8 cellular contexts compared by ENCODE assay signal in the genomic region with DNA sequence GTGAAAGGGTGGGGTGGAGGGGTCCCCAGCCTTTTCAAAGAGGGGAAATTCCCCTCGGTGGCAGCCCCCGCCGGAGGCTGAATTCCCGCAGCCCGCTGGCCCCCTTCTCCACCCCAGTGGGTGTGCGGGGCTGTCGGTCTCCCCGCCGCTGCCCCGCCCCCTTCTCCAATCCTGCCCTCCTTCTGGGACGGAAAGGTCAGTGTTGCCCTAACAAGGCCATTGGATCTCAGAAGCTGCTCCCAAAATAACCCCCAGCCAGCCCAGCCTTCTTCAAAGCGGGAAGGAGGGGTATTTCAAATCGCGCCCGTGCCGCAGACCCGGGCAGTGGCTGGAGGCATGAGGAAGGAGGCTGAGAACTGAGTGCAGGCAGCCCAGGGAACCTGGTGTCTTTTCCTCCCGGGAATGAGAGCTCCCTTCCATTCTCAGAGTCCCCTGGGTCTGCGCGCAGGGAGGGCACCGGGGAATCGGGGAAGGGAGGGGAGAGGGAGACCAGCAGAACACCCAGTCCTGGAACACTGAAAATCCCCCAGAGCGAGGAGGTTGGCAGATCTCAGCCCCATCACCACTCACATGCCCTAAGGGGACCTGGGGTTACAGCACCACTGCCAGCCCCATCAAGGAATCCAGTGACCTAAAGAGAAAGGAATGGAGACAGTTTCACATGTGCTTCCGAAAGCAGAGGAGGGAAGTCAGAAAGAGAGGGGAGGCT. TPM values are rescaled to one million over a fixed set of nuclear protein-coding genes. Genes with fewer than 3 reads are reported as not detected.
A peak's percentile ranks its signal among the peaks of the same experiment; 100 is the strongest.
DNase-seq lines count a peak whose midpoint lies in the region; ATAC-seq and TF ChIP-seq lines count a peak whose summit lies in the region.

A gene (minus strand): TSS at position 135 of the 709 bp plus-strand sequence. CDS start 483 bp downstream, outside the sequence.

- peaks cover 55 to 71% (median 66%) of the 10 kb centered on the region in 5 donors for H3K27me3 Mint-ChIP-seq in naive thymus-derived CD4-positive, alpha-beta T cell

- H3K4me3 Mint-ChIP-seq in naive thymus-derived CD4-positive, alpha-beta T cell, result peak within 1 kb of the TSS in 9 of 10 donors; percentile 38 to 75 (median 47)

- no peak within 1 kb of the TSS for H3K27ac Mint-ChIP-seq in naive thymus-derived CD4-positive, alpha-beta T cell

- 1 to 5% methylated on average over 10 to 12 of the region's 24 CpGs for WGBS in esophagus squamous epithelium, 2 donors

- TF ChIP-seq CTCF in esophagus squamous epithelium (IDR thresholded peaks at IDR 0.05), result no peak

- intact Hi-C loops in esophagus squamous epithelium (cut with DNase I), result no loop called here
- intact Hi-C loops in naive thymus-derived CD4-positive, alpha-beta T cell (cut with micrococcal nuclease), result no loop called here

- peak in 2 of 4 donors; percentile 40 to 45 for TF ChIP-seq POLR2A in esophagus squamous epithelium (IDR thresholded peaks at IDR 0.05)

- CTCF ChIA-PET in naive thymus-derived CD4-positive, alpha-beta T cell (lab: Charles Lee), result interaction anchor here (0.6 to 4.5 kb wide), 2 partner anchors 62 to 70 kb away, joined by 3 to 60 read pairs; no protein-coding TSS in a partner anchor

- peaks cover 0 to 31% (median 0%) of the 10 kb centered on the region in 4 donors for H3K27me3 ChIP-seq in esophagus squamous epithelium
- H3K27me3 ChIP-seq in naive thymus-derived CD4-positive, alpha-beta T cell (ENCODE audit: control insufficient read depth in 2 of 2, insufficient read depth in 2 of 2, low read length in 2 of 2), result peaks cover 0 to 12% of the 10 kb centered on the region in 2 donors

- no peak for ATAC-seq in naive thymus-derived CD4-positive, alpha-beta T cell
- ATAC-seq in HG03139 (IDR thresholded peaks at IDR 0.05; ENCODE audit: unreplicated experiment), result no peak

- H3K4me1 ChIP-seq in esophagus squamous epithelium, result peaks cover 13 to 36% (median 14%) of the 10 kb centered on the region in 3 donors
- peaks cover 0 to 11% of the 10 kb centered on the region in 2 donors for H3K4me1 ChIP-seq in naive thymus-derived CD4-positive, alpha-beta T cell (ENCODE audit: control insufficient read depth in 2 of 2, insufficient read depth in 2 of 2, low read length in 2 of 2)

- no peaks in the 10 kb centered on the region for H3K9me3 ChIP-seq in esophagus squamous epithelium
- no peaks in the 10 kb centered on the region for H3K9me3 ChIP-seq in naive thymus-derived CD4-positive, alpha-beta T cell (ENCODE audit: control insufficient read depth in 2 of 3, low read length in 3 of 3)

- H3K36me3 Mint-ChIP-seq in naive thymus-derived CD4-positive, alpha-beta T cell, result no peaks in the 10 kb centered on the region

- POLR2A ChIA-PET in naive thymus-derived CD4-positive, alpha-beta T cell (lab: Charles Lee), result no interaction called here

- peaks cover 4 to 19% (median 12%) of the 10 kb centered on the region in 7 donors for H3K4me1 Mint-ChIP-seq in naive thymus-derived CD4-positive, alpha-beta T cell

- H3K4me3 ChIP-seq in esophagus squamous epithelium, result peak within 1 kb of the TSS; percentile 22 to 59 (median 50)
- no peak within 1 kb of the TSS for H3K4me3 ChIP-seq in naive thymus-derived CD4-positive, alpha-beta T cell (ENCODE audit: low read length)

- DNase-seq in Caki2 (ENCODE audit: low read depth) (peak; percentile 55), RPMI7951 (ENCODE audit: low read depth) (peak; percentile 100), esophagus squamous epithelium (lab: John Stamatoyannopoulos, UW) (no peak), NCI-H187 treated with DMSO at 0.1 percent for 48 hours (lab: John Stamatoyannopoulos, UW) (no peak), SK-N-DZ (ENCODE audit: low spot score) (no peak)
- DNase-seq in naive thymus-derived CD4-positive, alpha-beta T cell, result no peak
- no peak for DNase-seq in NK-92 treated with Interleukin-12 subunit alpha and Interleukin-12 subunit beta, amount 100 ng/mL, for 24 hours (lab: John Stamatoyannopoulos, UW)

- in situ Hi-C loops in Caki2 (cut with HindIII; ENCODE audit: low pct_unique_long_range_greater_than_20kb, low sequenced_read_pairs), result no loop called here

- H3K9me3 Mint-ChIP-seq in naive thymus-derived CD4-positive, alpha-beta T cell, result no peaks in the 10 kb centered on the region

- H3K27ac ChIP-seq in esophagus squamous epithelium, result peak within 1 kb of the TSS; percentile 71 to 87 (median 81)
- no peak within 1 kb of the TSS for H3K27ac ChIP-seq in naive thymus-derived CD4-positive, alpha-beta T cell (ENCODE audit: low read depth, low read length)

- no peaks in the 10 kb centered on the region for H3K36me3 ChIP-seq in esophagus squamous epithelium
- no peaks in the 10 kb centered on the region for H3K36me3 ChIP-seq in naive thymus-derived CD4-positive, alpha-beta T cell (ENCODE audit: control insufficient read depth in 2 of 3, insufficient read depth in 3 of 3, low read length in 3 of 3)

RNA-seq across cellular contexts. Expression of the gene that starts here (rescaled TPM):
- 0.57 TPM in 1 of 2 replicates, not detected in the other for total RNA-seq in Caki2 (2014; rRNA removed; shearing (Covaris generic); ENCODE audit: low replicate concordance)
- total RNA-seq in RPMI7951 (2014; rRNA removed; shearing (Covaris generic)), result 16.0 and 24.2 TPM in 2 replicates
- 10 to 100 TPM in 1 of 4 donors, 1 to 10 TPM in 3; 2.4 to 32.0 (median 6.8) TPM for total RNA-seq in esophagus squamous epithelium
- total RNA-seq in naive thymus-derived CD4-positive, alpha-beta T cell, result under 1 TPM in 2 of 5 experiments, not detected in 3; 0.07 to 0.17 TPM
- not detected for polyA plus RNA-seq in naive thymus-derived CD4-positive, alpha-beta T cell
- not detected in 2 replicates for polyA plus RNA-seq in SK-N-DZ (2014; cell fraction: cytosol; rRNA removed)
- not detected in 2 replicates for polyA plus RNA-seq in SK-N-DZ (2014; cell fraction: nucleus; rRNA removed)

Comparison
In these comparisons a context has a peak if more than half of its experiments do, and no peak if none do; other contexts are left out.
1. Peak in DNase-seq in Caki2; RNA of the gene not detected or under 1 TPM.